Comparison of ENCODE assay signal across 8 cellular contexts in genomic region chr4:121182296-121182695, GRCh38. TPM values are rescaled to one million over a fixed set of nuclear protein-coding genes. Genes with fewer than 3 reads are reported as not detected.
DNase-seq lines count a peak whose midpoint lies in the region; ATAC-seq, FAIRE-seq and TF ChIP-seq lines count a peak whose summit lies in the region.

No MANE protein-coding gene starts in this region.

- CTCF ChIA-PET in CD8-positive, alpha-beta memory T cell (lab: Charles Lee) = interaction anchor here (1.1 to 3.5 kb wide), 4 partner anchors 10 to 72 kb away, joined by 3 to 31 read pairs (median 4); no protein-coding TSS in a partner anchor
- CTCF ChIA-PET in GM12878 (lab: Yijun Ruan, JAX) = interaction anchor here (0.9 to 1.0 kb wide), 2 partner anchors 10 to 71 kb away, joined by 3 read pairs; no protein-coding TSS in a partner anchor

- no peaks in the 10 kb centered on the region for H3K9me3 ChIP-seq in CD8-positive, alpha-beta memory T cell (ENCODE audit: low read length)
- no peaks in the 10 kb centered on the region; the same call in 2 of the 3 replicates for H3K9me3 ChIP-seq in GM12878 (replicated peaks; ENCODE audit: control insufficient read depth, insufficient read depth, low read length)

- ATAC-seq in GM12878 (no peak), HG02840 (IDR thresholded peaks at IDR 0.05; ENCODE audit: low FRiP score, unreplicated experiment) (no peak), GM18909 (IDR thresholded peaks at IDR 0.05; ENCODE audit: poor library complexity, unreplicated experiment) (no peak)
- ATAC-seq in naive thymus-derived CD8-positive, alpha-beta T cell = peak; percentile 75 to 84

- no TSS peak for BruUV-seq in GM12878 (replicated peaks; lab: Mats Ljungman, UMichigan)

- H3K27me3 Mint-ChIP-seq in CD8-positive, alpha-beta memory T cell = no peaks in the 10 kb centered on the region
- no peaks in the 10 kb centered on the region for H3K27me3 Mint-ChIP-seq in naive thymus-derived CD8-positive, alpha-beta T cell

- POLR2A ChIA-PET in CD8-positive, alpha-beta memory T cell (lab: Charles Lee) = interaction anchor here (1.0 to 1.4 kb wide), 2 partner anchors 10 to 72 kb away, joined by 4 to 9 read pairs; no protein-coding TSS in a partner anchor
- POLR2A ChIA-PET in GM12878 (lab: Charles Lee) = no interaction called here
- POLR2A ChIA-PET in naive thymus-derived CD8-positive, alpha-beta T cell (lab: Charles Lee) = interaction anchor here (0.7 to 1.8 kb wide), 4 partner anchors 21 to 201 kb away, joined by 3 to 4 read pairs (median 4); no protein-coding TSS in a partner anchor

- DNase-seq in CD8-positive, alpha-beta memory T cell = peak in 2 of 5 donors; percentile 47 to 66
- peak; percentile 38 for DNase-seq in LoVo (ENCODE audit: low spot score)
- DNase-seq in GM12878 (ENCODE audit: low read depth, low spot score) = no peak
- peak in 6 of 10 donors; percentile 14 to 73 (median 52) for DNase-seq in naive thymus-derived CD8-positive, alpha-beta T cell
- DNase-seq in SKM-1 (lab: John Stamatoyannopoulos, UW; ENCODE audit: unreplicated experiment) = no peak
- DNase-seq in NCI-H526 (lab: John Stamatoyannopoulos, UW) = no peak

- SMC1A ChIA-PET in GM12878 (lab: Charles Lee; ENCODE audit: uncharacterized antibody, unreplicated experiment) = interaction anchor here (0.9 kb wide), 1 partner anchor 10 kb away, joined by 4 read pairs; no protein-coding TSS in a partner anchor

- H3K4me2 ChIP-seq in GM12878 (ENCODE audit: control insufficient read depth, insufficient read depth) = no peak overlapping the region

- no peaks in the 10 kb centered on the region for H3K36me3 ChIP-seq in CD8-positive, alpha-beta memory T cell (ENCODE audit: insufficient read depth, low read length)
- H3K36me3 ChIP-seq in GM12878 (ENCODE audit: control insufficient read depth in 2 of 2, insufficient read depth in 2 of 2, low read length in 1 of 2) = no peaks in the 10 kb centered on the region

- intact Hi-C loops in GM12878 (cut with micrococcal nuclease; ENCODE audit: unreplicated experiment) = no loop called here

- no peak for TF ChIP-seq POLR2A in GM12878 (IDR thresholded peaks at IDR 0.05; ENCODE audit: low read depth, low read length)

- peak overlapping the region; percentile 83 for H3K27ac ChIP-seq in CD8-positive, alpha-beta memory T cell (ENCODE audit: low read depth, low read length)
- H3K27ac ChIP-seq in GM12878 (ENCODE audit: control insufficient read depth, insufficient read depth) = no peak overlapping the region

- H3K4me3 Mint-ChIP-seq in CD8-positive, alpha-beta memory T cell = peak overlapping the region; percentile 76 to 87 (median 85)
- H3K4me3 Mint-ChIP-seq in naive thymus-derived CD8-positive, alpha-beta T cell = peak overlapping the region; percentile 68 to 89 (median 80)

- no peaks in the 10 kb centered on the region for H3K27me3 ChIP-seq in CD8-positive, alpha-beta memory T cell (ENCODE audit: insufficient read depth, low read length, poor library complexity, severe bottlenecking)
- H3K27me3 ChIP-seq in GM12878 (replicated peaks in 1 of 2; ENCODE audit: control insufficient read depth in 2 of 2, insufficient read depth in 2 of 2, low read length in 1 of 2) = no peaks in the 10 kb centered on the region; a peak in 1 of 4 replicates

- no peak for TF ChIP-seq RAD21 in GM12878 (IDR thresholded peaks at IDR 0.05; ENCODE audit: insufficient read depth, low read depth, low read length)

- TF ChIP-seq EP300 in GM12878 (IDR thresholded peaks at IDR 0.05; ENCODE audit: borderline replicate concordance in 1 of 2, control insufficient read depth in 1 of 2, low read depth in 2 of 2, low read length in 2 of 2) = no peak

- in situ Hi-C loops in GM12878 (cut with MboI) = no loop called here

- RAD21 ChIA-PET in GM12878 (lab: Charles Lee; ENCODE audit: unreplicated experiment) = no interaction called here

- TF ChIP-seq CTCF in GM12878 (IDR thresholded peaks at IDR 0.05 in 2 of 3, conservative IDR thresholded peaks at IDR 0.05 in 1 of 3; ENCODE audit: control insufficient read depth in 2 of 3, extremely low read depth in 1 of 3, insufficient read depth in 1 of 3, low read depth in 3 of 3, low read length in 3 of 3) = no peak

- peaks cover 68 to 94% (median 88%) of the 10 kb centered on the region in 3 donors for H3K4me1 Mint-ChIP-seq in CD8-positive, alpha-beta memory T cell
- H3K4me1 Mint-ChIP-seq in naive thymus-derived CD8-positive, alpha-beta T cell = peaks cover 48 to 80% (median 74%) of the 10 kb centered on the region in 4 donors

- H3K79me2 ChIP-seq in GM12878 (ENCODE audit: control insufficient read depth, insufficient read depth, low read length) = no peaks in the 10 kb centered on the region

- H2AFZ ChIP-seq in GM12878 (ENCODE audit: control insufficient read depth, low read depth, low read length) = peak overlapping the region; percentile 45; the same call in 1 of the 2 replicates

- FAIRE-seq in GM12878 (lab: Jason Lieb, UNC) = no peak

- peaks cover 4 to 17% (median 8%) of the 10 kb centered on the region in 3 donors for H3K36me3 Mint-ChIP-seq in CD8-positive, alpha-beta memory T cell
- no peaks in the 10 kb centered on the region for H3K36me3 Mint-ChIP-seq in naive thymus-derived CD8-positive, alpha-beta T cell

- no peak overlapping the region for H3K9ac ChIP-seq in GM12878 (ENCODE audit: control insufficient read depth, insufficient read depth, low read length)

- 58% methylated on average over 3 of the region's 3 CpGs for WGBS in GM12878 (ENCODE audit: insufficient coverage, insufficient replicate concordance, low lambda C conversion rate, missing lambda C conversion rate)

- no peaks in the 10 kb centered on the region for H4K20me1 ChIP-seq in GM12878 (ENCODE audit: control insufficient read depth, insufficient read depth)

- peak overlapping the region; percentile 78 for H3K4me3 ChIP-seq in CD8-positive, alpha-beta memory T cell (ENCODE audit: low read length)
- H3K4me3 ChIP-seq in GM12878 = no peak overlapping the region

- peak overlapping the region; percentile 89 to 99 (median 94) for H3K27ac Mint-ChIP-seq in CD8-positive, alpha-beta memory T cell
- peak overlapping the region; percentile 86 to 98 (median 93) for H3K27ac Mint-ChIP-seq in naive thymus-derived CD8-positive, alpha-beta T cell

- H3K4me1 ChIP-seq in CD8-positive, alpha-beta memory T cell (ENCODE audit: insufficient read depth, low read length) = peaks cover 56% of the 10 kb centered on the region
- peaks cover 3% of the 10 kb centered on the region for H3K4me1 ChIP-seq in GM12878 (ENCODE audit: control insufficient read depth, insufficient read depth, low read length)

- no peaks in the 10 kb centered on the region for H3K9me3 Mint-ChIP-seq in CD8-positive, alpha-beta memory T cell
- peaks cover 0 to 2% (median 0%) of the 10 kb centered on the region in 9 donors for H3K9me3 Mint-ChIP-seq in naive thymus-derived CD8-positive, alpha-beta T cell

TF ChIP-seq in GM12878, 131 proteins besides CTCF, POLR2A, EP300 and RAD21:
- TF ChIP-seq E2F8 (IDR thresholded peaks at IDR 0.05; ENCODE audit: low read depth, partially characterized antibody) = no peak
- TF ChIP-seq RB1 (IDR thresholded peaks at IDR 0.05; ENCODE audit: borderline replicate concordance) = no peak
- no peak for TF ChIP-seq SP1 (IDR thresholded peaks at IDR 0.05; ENCODE audit: low read depth, low read length)
- 0 out of 2 replicates have a peak, but pooled peaks have one; percentile 22 for TF ChIP-seq SPI1 (IDR thresholded peaks at IDR 0.05; ENCODE audit: borderline replicate concordance, insufficient read depth, low read depth, low read length)
TF ChIP-seq in GM12878: peak in this region for 1.

RNA-seq across cellular contexts. Expression of gene TNIP3, which starts 18.2 kb away (rescaled TPM):
- total RNA-seq in CD8-positive, alpha-beta memory T cell = 10 to 100 TPM; 13.7 to 15.7 TPM
- polyA plus RNA-seq in CD8-positive, alpha-beta memory T cell = 7.0 TPM
- total RNA-seq in GM12878 (2013; cell fraction: nucleolus; rRNA removed) = not detected in 2 replicates
- total RNA-seq in GM12878 (2014; rRNA removed) (0.65 and 0.73 TPM in 2 replicates), GM12878 (2014; rRNA removed; fragmentation: Illumina TruSeq; extraction: Trizol) (1.2 and 1.3 TPM in 2 replicates), GM12878 (2021) (0.56 and 0.62 TPM in 2 replicates)
- 0.35 TPM for polyA plus RNA-seq in GM12878 (2011; ENCODE audit: low read depth)
- polyA plus RNA-seq in GM12878 (2011; rRNA removed) (0.41 and 0.42 TPM in 2 replicates), GM12878 (2014; fragmentation: Illumina TruSeq; extraction: Trizol) (1.4 TPM in 2 replicates), GM12878 (2014; fragmentation: Nextera tagmentation; extraction: Ambion mirVana) (under 1 TPM; 0.21 to 0.60 TPM), GM12878 (2014; rRNA removed) (0.61 and 0.81 TPM in 2 replicates), GM12878 (2016; fragmentation: Nextera tagmentation; extraction: Ambion mirVana) (1 to 10 TPM in 1 of 2 experiments, under 1 TPM in 1; 0.77 to 1.0 TPM)
- polyA plus RNA-seq in GM12878 (2011; cell fraction: cytosol; rRNA removed) = 0.18 and 0.28 TPM in 2 replicates
- 0.23 and 0.25 TPM in 2 replicates for polyA plus RNA-seq in GM12878 (2011; cell fraction: nucleus; rRNA removed)
- polyA plus RNA-seq in GM12878 (2012) = 0.88 and 0.90 TPM in 2 replicates
- polyA minus RNA-seq in GM12878 (2011; rRNA and poly(A)+ RNA removed) = 0.26 and 0.29 TPM in 2 replicates
- not detected in 2 replicates for polyA minus RNA-seq in GM12878 (2011; cell fraction: cytosol; rRNA and poly(A)+ RNA removed)
- 0.24 TPM in 1 of 2 replicates, not detected in the other for polyA minus RNA-seq in GM12878 (2011; cell fraction: nucleus; rRNA and poly(A)+ RNA removed)
- under 1 TPM; 0.29 to 0.49 TPM for total RNA-seq in naive thymus-derived CD8-positive, alpha-beta T cell
- polyA plus RNA-seq in naive thymus-derived CD8-positive, alpha-beta T cell = 1 to 10 TPM in 2 of 3 donors, under 1 TPM in 1; 0.88 to 8.0 (median 1.1) TPM

Comparison
In these comparisons a context has a peak if more than half of its experiments do, and no peak if none do; other contexts are left out.
1. DNase-seq: peak in LoVo (single experiment) and naive thymus-derived CD8-positive, alpha-beta T cell (6 of 10); none in GM12878 (single experiment), SKM-1 (single experiment) and NCI-H526 (0 of 2).
2. ATAC-seq: peak in naive thymus-derived CD8-positive, alpha-beta T cell (2 of 2); none in GM12878 (single experiment), HG02840 (single experiment) and GM18909 (single experiment).
3. RNA of gene TNIP3, which starts 18.2 kb away (total RNA-seq): 13.7 to 15.7 TPM in CD8-positive, alpha-beta memory T cell; 0.56 to 1.3 TPM in GM12878 and 0.29 to 0.49 TPM in naive thymus-derived CD8-positive, alpha-beta T cell; every median in the first group is over 4 times any median in the second.